ENCODE assay signal across 27 cellular contexts in genomic region chr12:131174901-131175300, GRCh38.
"Had no signal": no experiment of that assay in that cellular context is flagged by ENCODE, and none has a peak within 500 bp of the region (broad histone marks: within the 10 kb centered on the region; RNA-seq: fewer than 3 reads in every experiment).

No MANE protein-coding gene starts in this region.

- H3K9me3 ChIP-seq: colonic mucosa, esophagus squamous epithelium, gastrocnemius medialis had no signal

- H3K27ac ChIP-seq: colonic mucosa, coronary artery, dorsolateral prefrontal cortex, epithelial cell of prostate, esophagus muscularis mucosa, esophagus squamous epithelium, foreskin keratinocyte, gastrocnemius medialis, gastroesophageal sphincter, heart left ventricle, heart right ventricle had no signal

- H3K4me1 ChIP-seq: colonic mucosa, esophagus muscularis mucosa, esophagus squamous epithelium, foreskin keratinocyte, gastrocnemius medialis, gastroesophageal sphincter, heart left ventricle, heart right ventricle had no signal

- DNase-seq: colonic mucosa; cortex of kidney; dermis blood vessel endothelial cell; dorsolateral prefrontal cortex; effector CD4-positive, alpha-beta T cell; effector CD8-positive, alpha-beta T cell; effector memory CD4-positive, alpha-beta T cell; effector memory CD8-positive, alpha-beta T cell; endodermal cell; erythroblast; esophagus squamous epithelium; foreskin fibroblast; foreskin keratinocyte; foreskin melanocyte; gastrocnemius medialis; glutamatergic neuron; head of caudate nucleus; heart left ventricle; heart right ventricle had no signal

- H3K4me3 ChIP-seq: colonic mucosa, coronary artery, dorsolateral prefrontal cortex, esophagus muscularis mucosa, esophagus squamous epithelium, gastrocnemius medialis, gastroesophageal sphincter, heart left ventricle, heart right ventricle had no signal

- FAIRE-seq: colon, endometrium, endothelial cell of umbilical vein, frontal cortex had no signal

- H3K36me3 ChIP-seq: colonic mucosa, esophagus muscularis mucosa, esophagus squamous epithelium, gastrocnemius medialis, gastroesophageal sphincter, heart left ventricle, heart right ventricle had no signal
